27 cellular contexts compared by ENCODE assay signal in genomic region chr6:5587648-5588047, GRCh38.
"Had no signal": no experiment of that assay in that cellular context is flagged by ENCODE, and none has a peak within 500 bp of the region (broad histone marks: within the 10 kb centered on the region; RNA-seq: fewer than 3 reads in every experiment).

No MANE protein-coding gene starts in this region.

- H3K9me3 ChIP-seq: suprapubic skin, testis, thoracic aorta, thyroid gland, tibial artery, uterus, vagina had no signal

- H3K27ac ChIP-seq: stomach, suprapubic skin, testis, thoracic aorta, thyroid gland, tibial artery, tibial nerve, transverse colon, upper lobe of left lung, upper lobe of right lung, uterus, vagina had no signal

- DNase-seq: stimulated activated CD4-positive, alpha-beta T cell treated with anti-CD3 and anti-CD28 coated beads, Interleukin-2, amount 100 ng/mL, for 48 hours; stimulated activated CD4-positive, alpha-beta T cell treated with anti-CD3 and anti-CD28 coated beads, Interleukin-4, amount 100 ng/mL, for 1 hour; stimulated activated CD4-positive, alpha-beta T cell treated with anti-CD3 and anti-CD28 coated beads, Interleukin-4, amount 100 ng/mL, for 24 hours; stimulated activated CD4-positive, alpha-beta T cell treated with anti-CD3 and anti-CD28 coated beads, Interleukin-4, amount 100 ng/mL, for 4 hours; stimulated activated CD8-positive, alpha-beta memory T cell treated with anti-CD3 and anti-CD28 coated beads, Interleukin-4, amount 100 ng/mL, for 48 hours; stimulated activated naive B cell treated with anti-CD40 and anti-IgM and Interleukin-4, amounts not matched to agents 10 μg/mL and 1 μg/mL and 100 μg/mL, for 72 hours; stimulated activated naive CD4-positive, alpha-beta T cell; stimulated activated naive CD4-positive, alpha-beta T cell treated with Interleukin-2 at 50 U/mL for 16 hours; stimulated activated naive CD8-positive, alpha-beta T cell treated with anti-CD3 and anti-CD28 coated beads, Interleukin-15, amount 100 ng/mL, for 72 hours; stimulated activated naive CD8-positive, alpha-beta T cell treated with anti-CD3 and anti-CD28 coated beads, Interleukin-15, Interleukin-2, amounts not matched to agents 100 U/mL and 50 U/mL, for 24 hours; stomach; substantia nigra; testis; thyroid gland; tibial artery; transverse colon; trophoblast cell; upper lobe of left lung; upper lobe of right lung; uterus had no signal

- FAIRE-seq: urothelium cell line had no signal

- H3K4me3 ChIP-seq: stomach, suprapubic skin, testis, thoracic aorta, thyroid gland, tibial artery, tibial nerve, transverse colon, upper lobe of left lung, upper lobe of right lung, uterus, vagina had no signal

- H3K36me3 ChIP-seq: stomach, suprapubic skin, thoracic aorta, thyroid gland, tibial artery, tibial nerve, transverse colon, upper lobe of left lung, upper lobe of right lung, uterus, vagina had no signal

- ATAC-seq: stimulated activated effector memory CD8-positive, alpha-beta T cell treated with anti-CD3 and anti-CD28 coated beads, Interleukin-12 subunit alpha, Interleukin-12 subunit beta, amount 100 ng/mL, for 72 hours; stimulated activated memory B cell treated with anti-CD40 and anti-IgM and Interleukin-4, amounts not matched to agents 10 μg/mL and 1 μg/mL and 100 μg/mL, for 72 hours; stimulated activated naive B cell treated with anti-CD40 and anti-IgM and Interleukin-4, amounts not matched to agents 10 μg/mL and 1 μg/mL and 100 μg/mL, for 72 hours; stimulated activated naive CD8-positive, alpha-beta T cell treated with anti-CD3 and anti-CD28 coated beads, Interleukin-15, amount 100 ng/mL, for 72 hours; stimulated activated naive CD8-positive, alpha-beta T cell treated with anti-CD3 and anti-CD28 coated beads, Interleukin-15, Interleukin-2, amounts not matched to agents 100 U/mL and 50 U/mL, for 24 hours; upper lobe of right lung had no signal

- H3K27me3 ChIP-seq: stomach, suprapubic skin, testis, thyroid gland, tibial artery, tibial nerve, transverse colon, upper lobe of left lung, upper lobe of right lung, uterus, vagina had no signal

- H3K4me1 ChIP-seq: stomach, suprapubic skin, testis, thyroid gland, tibial artery, transverse colon, upper lobe of left lung, upper lobe of right lung, uterus, vagina had no signal
